8 cellular contexts compared by ENCODE assay signal in the genomic region with DNA sequence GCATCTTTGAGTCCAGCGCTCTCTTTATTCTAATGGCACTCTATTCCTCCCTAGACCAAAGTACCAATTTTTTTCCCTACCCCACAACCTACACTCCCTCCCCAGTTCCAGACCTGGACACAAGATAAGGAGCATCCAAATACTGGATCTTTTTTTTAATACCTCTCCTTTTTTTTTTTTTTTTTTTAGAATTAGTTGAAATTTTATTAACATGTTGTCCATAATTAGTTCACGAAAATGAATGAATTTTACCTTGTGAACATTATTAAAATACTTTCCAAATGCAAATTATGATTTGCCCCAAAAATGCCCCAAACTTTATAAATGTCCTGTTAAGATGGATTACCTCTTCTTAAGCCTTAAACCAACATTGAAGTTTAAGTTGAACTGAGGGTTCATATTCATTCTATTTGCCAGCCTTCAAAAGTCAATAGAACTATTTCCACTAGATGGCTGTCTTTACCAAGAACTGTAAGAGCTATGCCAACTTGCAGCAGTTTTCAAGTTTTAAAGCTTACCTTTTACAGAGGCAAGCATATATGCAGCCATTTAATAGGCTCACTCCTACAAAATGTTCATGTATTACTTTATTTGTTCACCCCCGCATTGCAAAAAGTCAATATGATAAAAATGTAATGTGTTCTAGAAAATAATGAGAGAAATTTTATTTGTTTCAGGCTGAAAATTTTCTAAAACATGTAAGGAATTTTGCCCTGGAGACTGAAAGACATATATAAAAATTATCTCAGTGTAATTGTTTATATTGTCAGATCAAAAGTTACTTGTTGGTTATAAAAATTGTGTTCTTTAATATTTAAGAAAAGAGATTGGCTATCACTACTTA. TPM values are rescaled to one million over a fixed set of nuclear protein-coding genes. Genes with fewer than 3 reads are reported as not detected.
DNase-seq lines count a peak whose midpoint lies in the region; ATAC-seq and TF ChIP-seq lines count a peak whose summit lies in the region.

No MANE protein-coding gene starts in this region.

- intact Hi-C loops in esophagus squamous epithelium (cut with DNase I): loop anchor here (5.0 kb wide), 1 partner anchor 149 kb away; the partner anchor contains the start of gene FGFBP3

- in situ Hi-C loops in KBM-7 (cut with MboI; ENCODE audit: low pct_unique_long_range_greater_than_20kb, low sequenced_read_pairs) (no loop called here), SK-MEL-5 (cut with HindIII; ENCODE audit: low pct_unique_long_range_greater_than_20kb, low sequenced_read_pairs) (no loop called here)

- H3K36me3 ChIP-seq in esophagus squamous epithelium: no peaks in the 10 kb centered on the region

- H3K27ac ChIP-seq in esophagus squamous epithelium: no peak overlapping the region

- WGBS in esophagus squamous epithelium, 2 donors: 51 to 52% methylated on average over 3 of the region's 3 CpGs

- H3K4me1 ChIP-seq in esophagus squamous epithelium: no peaks in the 10 kb centered on the region

- no peak overlapping the region for H3K4me3 ChIP-seq in esophagus squamous epithelium

- DNase-seq in EH (ENCODE audit: low read depth) (peak; percentile 53), KBM-7 (peak; percentile 63), SK-MEL-5 (ENCODE audit: low read depth, low spot score) (peak; percentile 74), esophagus squamous epithelium (lab: John Stamatoyannopoulos, UW) (no peak), non-pigmented ciliary epithelial cell (ENCODE audit: low read depth) (peak; percentile 30), COLO668 (lab: John Stamatoyannopoulos, UW; ENCODE audit: unreplicated experiment) (no peak)

- no peak for ATAC-seq in HG02840 (IDR thresholded peaks at IDR 0.05; ENCODE audit: low FRiP score, unreplicated experiment)
- ATAC-seq in HG03460 (IDR thresholded peaks at IDR 0.05; ENCODE audit: unreplicated experiment): no peak

- peak in 5 of 6 experiments; percentile 43 to 67 (median 49) for TF ChIP-seq CTCF in esophagus squamous epithelium (IDR thresholded peaks at IDR 0.05)

- TF ChIP-seq POLR2A in esophagus squamous epithelium (IDR thresholded peaks at IDR 0.05): no peak

- no peaks in the 10 kb centered on the region for H3K9me3 ChIP-seq in esophagus squamous epithelium

- peaks cover 0 to 7% (median 0%) of the 10 kb centered on the region in 4 donors for H3K27me3 ChIP-seq in esophagus squamous epithelium

RNA-seq across cellular contexts. Expression of gene TNKS2, which starts 39.7 kb away (rescaled TPM):
- 34.3 and 34.4 TPM in 2 replicates for total RNA-seq in SK-MEL-5 (2014; rRNA removed; shearing (Covaris generic))
- 23.5 and 34.5 TPM in 2 replicates for polyA plus RNA-seq in SK-MEL-5 (2015; cell fraction: cytosol; rRNA removed)
- polyA plus RNA-seq in SK-MEL-5 (2015; cell fraction: nucleus; rRNA removed): 41.7 and 42.7 TPM in 2 replicates
- total RNA-seq in esophagus squamous epithelium: 10 to 100 TPM; 33.1 to 43.5 (median 39.2) TPM

Comparison
In these comparisons a context has a peak if more than half of its experiments do, and no peak if none do; other contexts are left out.
1. DNase-seq: peak in EH (single experiment), KBM-7 (single experiment), SK-MEL-5 (single experiment) and non-pigmented ciliary epithelial cell (single experiment); none in esophagus squamous epithelium (single experiment) and COLO668 (single experiment).